7 cellular contexts compared by ENCODE assay signal in the genomic region with DNA sequence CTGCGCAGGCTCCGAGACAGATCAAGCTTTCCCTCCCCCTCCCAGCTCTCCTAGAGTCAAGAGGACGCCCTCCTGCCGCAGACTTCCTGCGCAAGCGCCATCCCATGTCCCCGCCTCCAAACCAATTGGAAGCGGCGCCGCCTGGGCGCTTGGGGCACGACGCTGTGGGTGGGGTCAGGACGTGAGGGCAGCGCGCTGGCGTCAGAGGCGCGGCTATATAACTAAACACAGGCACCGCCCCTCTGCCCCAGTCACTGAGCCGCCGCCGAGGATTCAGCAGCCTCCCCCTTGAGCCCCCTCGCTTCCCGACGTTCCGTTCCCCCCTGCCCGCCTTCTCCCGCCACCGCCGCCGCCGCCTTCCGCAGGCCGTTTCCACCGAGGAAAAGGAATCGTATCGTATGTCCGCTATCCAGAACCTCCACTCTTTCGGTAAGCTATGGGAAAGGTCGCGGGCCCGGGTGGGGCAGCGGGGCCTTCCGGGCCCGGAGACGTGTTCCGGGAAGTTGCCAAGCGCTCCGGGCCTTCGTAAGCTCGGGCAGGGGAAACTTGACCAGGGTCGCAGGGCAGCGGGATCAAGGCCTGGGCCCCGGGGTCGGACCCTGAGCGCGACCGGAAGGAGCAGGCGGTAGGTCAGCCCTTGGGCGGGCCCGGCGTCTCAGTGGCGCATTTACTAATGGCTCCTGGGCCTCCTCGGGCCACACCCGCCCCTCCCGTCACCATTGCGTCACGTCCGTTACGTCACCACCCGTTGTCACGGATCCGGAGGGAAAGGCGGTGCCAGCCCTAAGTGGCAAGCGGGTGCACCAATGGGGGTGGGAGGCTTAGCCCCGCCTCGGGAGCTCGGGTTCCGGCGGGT. TPM values are rescaled to one million over a fixed set of nuclear protein-coding genes. Genes with fewer than 3 reads are reported as not detected.
A peak's percentile ranks its signal among the peaks of the same experiment; 100 is the strongest.
DNase-seq lines count a peak whose midpoint lies in the region; ATAC-seq lines count a peak whose summit lies in the region.

A gene (plus strand): TSS at position 245 of the 856 bp plus-strand sequence. CDS start 154 bp downstream, at position 399.

- DNase-seq in NCI-H2081 (lab: John Stamatoyannopoulos, UW) (peak; percentile 100), T1000 (lab: John Stamatoyannopoulos, UW) (peak; percentile 99), astrocyte of the hippocampus (ENCODE audit: low read depth, low spot score) (peak; percentile 100), hepatic stellate cell (ENCODE audit: low spot score) (peak; percentile 96), renal cortical epithelial cell (ENCODE audit: low read depth) (peak; percentile 98)

- ATAC-seq in GM18508 (IDR thresholded peaks at IDR 0.05; ENCODE audit: insufficient read depth, unreplicated experiment) (peak; percentile 59), HG03025 (IDR thresholded peaks at IDR 0.05; ENCODE audit: low FRiP score, unreplicated experiment) (peak; percentile 71)

RNA-seq across cellular contexts. Expression of the gene that starts here (rescaled TPM):
- 65.3 and 499 TPM in 2 replicates for total RNA-seq in renal cortical epithelial cell

Comparison
In these comparisons a context has a peak if more than half of its experiments do, and no peak if none do; other contexts are left out.
1. Peak in every context shown above with its lines: DNase-seq and ATAC-seq.